In the genomic region with DNA sequence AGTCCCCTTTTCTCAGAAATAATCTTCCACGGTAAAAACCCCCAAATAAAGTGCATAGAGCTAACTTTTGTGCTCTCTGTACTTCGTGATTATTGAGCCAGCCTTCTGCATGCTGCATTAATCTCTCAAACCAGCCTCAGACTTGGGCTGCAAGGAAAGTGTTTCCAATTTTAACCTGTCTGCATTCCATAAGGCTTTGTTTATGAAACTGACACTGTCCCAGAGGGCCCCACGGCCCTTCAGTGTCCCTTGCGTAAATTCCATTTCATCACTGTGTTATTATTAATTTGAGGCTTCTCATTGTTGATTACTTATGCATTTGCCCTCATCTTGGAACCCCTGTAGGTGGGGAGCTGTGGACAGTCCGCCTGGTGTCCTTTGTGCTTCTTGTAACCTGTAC, we compare ENCODE assay signal across 20 cellular contexts. TPM values are rescaled to one million over a fixed set of nuclear protein-coding genes. Genes with fewer than 3 reads are reported as not detected.
DNase-seq lines count a peak whose midpoint lies in the region; ATAC-seq and TF ChIP-seq lines count a peak whose summit lies in the region.
"Had no signal": no experiment of that assay in that cellular context is flagged by ENCODE, and none has a peak within 500 bp of the region (broad histone marks: within the 10 kb centered on the region; RNA-seq: fewer than 3 reads in every experiment).

No MANE protein-coding gene starts in this region.

- H3F3A ChIP-seq in GM23338 (replicated peaks; ENCODE audit: low read depth), result no peaks in the 10 kb centered on the region

- ATAC-seq in GM23338 (no peak), left ventricle myocardium superior (peak; percentile 80)
- ATAC-seq: GM12878 had no signal

- H2AK5ac ChIP-seq in neuronal stem cell (ENCODE audit: low read depth, low read length), result no peak overlapping the region

- H3K9ac ChIP-seq in neuronal stem cell (ENCODE audit: low read depth, low read length, poor library complexity), result no peak overlapping the region

- H3K9me3 ChIP-seq in neuronal stem cell (replicated peaks in 1 of 2; ENCODE audit: control insufficient read depth in 2 of 2, insufficient read depth in 1 of 2, low read depth in 1 of 2, low read length in 2 of 2) (no peaks in the 10 kb centered on the region), WERI-Rb-1 (ENCODE audit: severe bottlenecking) (no peaks in the 10 kb centered on the region), Peyer's patch (no peaks in the 10 kb centered on the region)

- H3K36me3 ChIP-seq in GM23338 (ENCODE audit: insufficient read depth), result no peaks in the 10 kb centered on the region
- no peaks in the 10 kb centered on the region for H3K36me3 ChIP-seq in neuronal stem cell (replicated peaks in 1 of 2; ENCODE audit: control insufficient read depth in 2 of 2, insufficient read depth in 2 of 2, low read length in 2 of 2)
- no peaks in the 10 kb centered on the region for H3K36me3 ChIP-seq in WERI-Rb-1
- no peaks in the 10 kb centered on the region for H3K36me3 ChIP-seq in Peyer's patch

- no peak overlapping the region for H3K4me3 ChIP-seq in GM23338
- H3K4me3 ChIP-seq in neuronal stem cell (ENCODE audit: low read length in 2 of 2), result no peak overlapping the region
- H3K4me3 ChIP-seq in WERI-Rb-1 (ENCODE audit: low read depth, low read length), result no peak overlapping the region
- H3K4me3 ChIP-seq in Peyer's patch, result no peak overlapping the region
- H3K4me3 ChIP-seq: GM12878 had no signal

- WGBS in neuronal stem cell (ENCODE audit: extremely low coverage in 2 of 2, insufficient read length in 2 of 2, insufficient replicate concordance in 1 of 2), 2 donors, result no CpG with 5 or more reads among the region's 5 CpGs

- H4K8ac ChIP-seq in neuronal stem cell (ENCODE audit: low read depth, low read length), result no peak overlapping the region

- no peak overlapping the region for H2BK5ac ChIP-seq in neuronal stem cell (ENCODE audit: low read length)

- H3K4me2 ChIP-seq in GM23338 (no peak overlapping the region), neuronal stem cell (ENCODE audit: insufficient read depth, low read length, poor library complexity, severe bottlenecking) (no peak overlapping the region)

- H3K36me3 Mint-ChIP-seq in GM23338 (ENCODE audit: low read depth) (no peaks in the 10 kb centered on the region), type B pancreatic cell (no peaks in the 10 kb centered on the region)
- H3K36me3 Mint-ChIP-seq: CD4-positive, CD25-positive, alpha-beta regulatory T cell had no signal

- H3K4me1 Mint-ChIP-seq in GM23338, result peaks cover 23% of the 10 kb centered on the region
- H3K4me1 Mint-ChIP-seq in type B pancreatic cell (ENCODE audit: unreplicated experiment), result peaks cover 4% of the 10 kb centered on the region

- no peak overlapping the region for H3K23ac ChIP-seq in neuronal stem cell (ENCODE audit: low read depth, low read length, poor library complexity)

- no peak overlapping the region for H3K4ac ChIP-seq in neuronal stem cell (ENCODE audit: low read length)

- H4K20me1 ChIP-seq in GM23338 (replicated peaks; ENCODE audit: insufficient read depth), result no peaks in the 10 kb centered on the region

- no peak overlapping the region for H2BK12ac ChIP-seq in neuronal stem cell (ENCODE audit: low read length)

- H3K14ac ChIP-seq in neuronal stem cell (ENCODE audit: low read length), result no peak overlapping the region

- H2BK15ac ChIP-seq in neuronal stem cell (ENCODE audit: low read length), result no peak overlapping the region

- H3K27me3 Mint-ChIP-seq in GM23338 (ENCODE audit: insufficient read depth, low read depth, poor library complexity) (peaks cover under 1% of the 10 kb centered on the region), type B pancreatic cell (peaks cover 8% of the 10 kb centered on the region)

- peak overlapping the region; percentile 89; the same call in 1 of the 2 replicates for H2AFZ ChIP-seq in GM23338
- peak overlapping the region; percentile 82 for H2AFZ ChIP-seq in neuronal stem cell (ENCODE audit: low read length)

- H3K4me1 ChIP-seq in GM23338 (ENCODE audit: insufficient read depth) (peaks cover 10% of the 10 kb centered on the region), neuronal stem cell (ENCODE audit: control insufficient read depth in 2 of 2, insufficient read depth in 1 of 2, low read depth in 1 of 2, low read length in 2 of 2) (peaks cover 5 to 7% of the 10 kb centered on the region in 2 donors), Peyer's patch (peaks cover 0 to 4% (median under 1%) of the 10 kb centered on the region in 4 donors)

- no peak overlapping the region for H4K91ac ChIP-seq in neuronal stem cell (ENCODE audit: low read depth, low read length, poor library complexity)

- H3K4me3 Mint-ChIP-seq in GM23338 (no peak overlapping the region), type B pancreatic cell (no peak overlapping the region)
- H3K4me3 Mint-ChIP-seq: CD4-positive, CD25-positive, alpha-beta regulatory T cell had no signal

- H3K79me2 ChIP-seq in GM23338 (replicated peaks; ENCODE audit: insufficient read depth), result no peaks in the 10 kb centered on the region

- H3K18ac ChIP-seq in neuronal stem cell (ENCODE audit: low read length), result no peak overlapping the region

- H3K9me3 Mint-ChIP-seq in GM23338 (no peaks in the 10 kb centered on the region), type B pancreatic cell (no peaks in the 10 kb centered on the region)

- H3K27ac Mint-ChIP-seq in GM23338 (no peak overlapping the region), type B pancreatic cell (no peak overlapping the region)
- H3K27ac Mint-ChIP-seq: CD4-positive, CD25-positive, alpha-beta regulatory T cell had no signal

- TF ChIP-seq CTCF in GM23338 (conservative IDR thresholded peaks at IDR 0.05; ENCODE audit: low read depth in 2 of 2) (no peak), type B pancreatic cell (conservative IDR thresholded peaks at IDR 0.05) (no peak), WERI-Rb-1 (IDR thresholded peaks at IDR 0.05; ENCODE audit: low read depth, low read length) (no peak), Peyer's patch (IDR thresholded peaks at IDR 0.05) (no peak)

- no peak overlapping the region for H2BK120ac ChIP-seq in neuronal stem cell (ENCODE audit: low read depth, low read length)

- TF ChIP-seq POLR2A in Peyer's patch (IDR thresholded peaks at IDR 0.05), result no peak

- no peak for DNase-seq in GM23338 (ENCODE audit: low spot score)
- no peak for DNase-seq in left ventricle myocardium superior
- no peak for DNase-seq in neuronal stem cell (ENCODE audit: low spot score)
- no peak for DNase-seq in type B pancreatic cell (ENCODE audit: extremely low spot score, unreplicated experiment)
- no peak for DNase-seq in stimulated activated CD4-positive, alpha-beta T cell treated with anti-CD3 and anti-CD28 coated beads, Interleukin-4, amount 100 ng/mL, for 4 hours
- no peak for DNase-seq in WERI-Rb-1
- no peak for DNase-seq in Peyer's patch
- DNase-seq: CD4-positive, CD25-positive, alpha-beta regulatory T cell; COR-L47; DND-41; Kasumi-1; NCI-H1417; NCI-H526; SHP77 treated with DMSO at 0.1 percent for 48 hours had no signal

- H3K79me1 ChIP-seq in neuronal stem cell (ENCODE audit: low read depth, low read length), result no peaks in the 10 kb centered on the region

- H3K27me3 ChIP-seq in GM23338 (ENCODE audit: insufficient read depth), result no peaks in the 10 kb centered on the region
- no peaks in the 10 kb centered on the region for H3K27me3 ChIP-seq in neuronal stem cell (ENCODE audit: control insufficient read depth in 3 of 3, insufficient read depth in 3 of 3, low read depth in 1 of 3, low read length in 3 of 3)
- H3K27me3 ChIP-seq in WERI-Rb-1 (ENCODE audit: insufficient read depth, low read depth, severe bottlenecking), result no peaks in the 10 kb centered on the region
- H3K27me3 ChIP-seq in Peyer's patch, result no peaks in the 10 kb centered on the region

- H3K27ac ChIP-seq in GM23338 (ENCODE audit: low read depth) (no peak overlapping the region), angular gyrus (ENCODE audit: low read depth, low read length) (peak overlapping the region; percentile 56), neuronal stem cell (replicated peaks; ENCODE audit: low read length) (no peak overlapping the region), WERI-Rb-1 (no peak overlapping the region), Peyer's patch (no peak overlapping the region)

- H3K9me2 ChIP-seq in GM23338 (ENCODE audit: insufficient read depth), result peaks cover 4% of the 10 kb centered on the region; the same call in 1 of the 2 replicates

- intact Hi-C loops in left ventricle myocardium superior (cut with micrococcal nuclease), result no loop called here

TF ChIP-seq in GM23338, 12 proteins besides CTCF, POLR2A, EP300 and RAD21:
- TF ChIP-seq, protein P1, sequence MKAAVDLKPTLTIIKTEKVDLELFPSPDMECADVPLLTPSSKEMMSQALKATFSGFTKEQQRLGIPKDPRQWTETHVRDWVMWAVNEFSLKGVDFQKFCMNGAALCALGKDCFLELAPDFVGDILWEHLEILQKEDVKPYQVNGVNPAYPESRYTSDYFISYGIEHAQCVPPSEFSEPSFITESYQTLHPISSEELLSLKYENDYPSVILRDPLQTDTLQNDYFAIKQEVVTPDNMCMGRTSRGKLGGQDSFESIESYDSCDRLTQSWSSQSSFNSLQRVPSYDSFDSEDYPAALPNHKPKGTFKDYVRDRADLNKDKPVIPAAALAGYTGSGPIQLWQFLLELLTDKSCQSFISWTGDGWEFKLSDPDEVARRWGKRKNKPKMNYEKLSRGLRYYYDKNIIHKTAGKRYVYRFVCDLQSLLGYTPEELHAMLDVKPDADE (IDR thresholded peaks at IDR 0.05), result no peak

RNA-seq across cellular contexts. Expression of a gene that starts 15.6 kb away (rescaled TPM):
- 91.9 and 94.9 TPM in 2 replicates for total RNA-seq in GM23338 (2014; rRNA removed; shearing (Covaris generic))
- polyA plus RNA-seq in GM23338 (2016; fragmentation: Nextera tagmentation; extraction: Ambion mirVana), result 377 and 387 TPM in 2 replicates
- total RNA-seq in left ventricle myocardium superior, result 34.2 TPM
- polyA plus RNA-seq in neuronal stem cell (2013, experiment 1 of 2), result 149 TPM
- polyA plus RNA-seq in neuronal stem cell (2013, experiment 2 of 2), result 153 TPM
- 55.3 and 68.3 TPM in 2 replicates for total RNA-seq in type B pancreatic cell (ENCODE audit: low replicate concordance)
- total RNA-seq in Peyer's patch, result 10 to 100 TPM in 3 of 4 donors, 1 to 10 TPM in 1; 9.9 to 24.7 (median 12.8) TPM

RNA-seq across cellular contexts. Expression of a gene that starts 33.9 kb away (rescaled TPM):
- total RNA-seq in GM23338 (2014; rRNA removed; shearing (Covaris generic)), result not detected in 2 replicates
- not detected in 2 replicates for polyA plus RNA-seq in GM23338 (2016; fragmentation: Nextera tagmentation; extraction: Ambion mirVana)
- total RNA-seq in left ventricle myocardium superior (not detected), type B pancreatic cell (ENCODE audit: low replicate concordance) (not detected in 2 replicates), Peyer's patch (not detected)
- 0.04 TPM for polyA plus RNA-seq in neuronal stem cell (2013, experiment 1 of 2)
- polyA plus RNA-seq in neuronal stem cell (2013, experiment 2 of 2), result not detected
- total RNA-seq: CD4-positive, CD25-positive, alpha-beta regulatory T cell; GM12878; H7; MCF 10A; RPMI7951 had no signal
- polyA plus RNA-seq: BJ; CD4-positive, CD25-positive, alpha-beta regulatory T cell; GM12878 had no signal
